12 cellular contexts compared by ENCODE assay signal in the genomic region with DNA sequence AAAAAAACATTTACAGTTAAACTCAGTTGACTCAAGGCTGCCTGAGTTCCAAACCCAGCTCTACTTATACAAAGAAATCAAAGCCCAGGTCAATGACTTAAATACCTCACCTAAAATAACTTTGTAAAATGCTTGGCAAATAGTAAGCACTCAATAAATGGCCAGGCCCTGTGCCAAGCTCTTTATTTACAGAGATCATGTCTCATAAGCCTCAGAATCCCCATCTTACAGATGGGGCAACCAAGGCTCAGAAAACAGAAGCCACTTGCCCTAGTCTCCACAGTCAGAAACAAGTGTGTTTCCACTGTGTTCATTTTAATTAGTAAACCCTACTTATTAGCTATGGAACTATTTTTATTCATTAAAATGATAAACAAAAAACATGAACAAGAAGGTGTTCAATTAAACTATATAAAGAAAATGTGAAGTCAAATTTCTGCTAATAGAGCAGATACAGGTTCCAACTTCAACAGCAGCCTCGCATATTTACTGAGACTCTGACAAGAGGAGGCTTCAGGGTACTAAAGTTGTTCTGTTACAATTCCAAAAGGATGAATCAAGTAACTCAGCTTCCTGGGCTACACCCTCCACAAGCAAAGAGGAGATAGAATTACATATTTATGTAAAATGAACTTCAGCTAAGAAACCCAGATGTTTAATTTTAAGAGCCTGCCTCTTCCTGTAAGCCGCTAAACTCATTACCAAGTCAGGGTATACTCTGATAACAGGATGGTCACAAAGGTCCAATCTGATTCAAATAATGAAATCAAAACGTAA. TPM values are rescaled to one million over a fixed set of nuclear protein-coding genes. Genes with fewer than 3 reads are reported as not detected.
DNase-seq lines count a peak whose midpoint lies in the region; ATAC-seq and TF ChIP-seq lines count a peak whose summit lies in the region.
"Had no signal": no experiment of that assay in that cellular context is flagged by ENCODE, and none has a peak within 500 bp of the region (broad histone marks: within the 10 kb centered on the region; RNA-seq: fewer than 3 reads in every experiment).

No MANE protein-coding gene starts in this region.

- no peak for TF ChIP-seq CTCF in RWPE1 (conservative IDR thresholded peaks at IDR 0.05; ENCODE audit: low read depth)
- no peak for TF ChIP-seq CTCF in fibroblast of pulmonary artery (IDR thresholded peaks at IDR 0.05; ENCODE audit: low read length, missing control alignments)
- TF ChIP-seq CTCF in CD8-positive, alpha-beta T cell (IDR thresholded peaks at IDR 0.05): no peak
- TF ChIP-seq CTCF in nephron progenitor cell (IDR thresholded peaks at IDR 0.05): no peak

- H3K9me3 ChIP-seq in CD8-positive, alpha-beta T cell (ENCODE audit: low read length): no peaks in the 10 kb centered on the region
- H3K9me3 ChIP-seq: neutrophil had no signal

- no peak for ATAC-seq in CD8-positive, alpha-beta T cell
- ATAC-seq in HG03342 (IDR thresholded peaks at IDR 0.05; ENCODE audit: unreplicated experiment): no peak
- ATAC-seq: esophagus mucosa, T-helper 17 cell had no signal

- no peaks in the 10 kb centered on the region for H3K4me1 ChIP-seq in rectal smooth muscle tissue (ENCODE audit: control insufficient read depth, insufficient read depth, low read length)
- no peaks in the 10 kb centered on the region for H3K4me1 ChIP-seq in CD8-positive, alpha-beta T cell (ENCODE audit: insufficient read depth, low read length)

- no peaks in the 10 kb centered on the region for H3K4me1 Mint-ChIP-seq in CD8-positive, alpha-beta T cell (ENCODE audit: low read depth)
- H3K4me1 Mint-ChIP-seq in nephron progenitor cell: peaks cover 9% of the 10 kb centered on the region
- H3K4me1 Mint-ChIP-seq: T-helper 17 cell had no signal

- intact Hi-C loops in CD8-positive, alpha-beta T cell (cut with DNase I, micrococcal nuclease): no loop called here

- CTCF ChIA-PET in RWPE1 (lab: Yijun Ruan, JAX): interaction anchor here (0.8 to 1.0 kb wide), 2 partner anchors 102 to 110 kb away, joined by 3 to 5 read pairs; no protein-coding TSS in a partner anchor
- CTCF ChIA-PET in CD8-positive, alpha-beta T cell (lab: Charles Lee): interaction anchor here (0.5 kb wide), 1 partner anchor 269 kb away, joined by 4 read pairs; no protein-coding TSS in a partner anchor

- H3K4me3 ChIP-seq in fibroblast of pulmonary artery (replicated peaks; ENCODE audit: low read depth, low read length) (peak overlapping the region; percentile 30), rectal smooth muscle tissue (ENCODE audit: low read length) (no peak overlapping the region)
- H3K4me3 ChIP-seq in CD8-positive, alpha-beta T cell (ENCODE audit: low read depth, low read length): no peak overlapping the region

- DNase-seq in ELR (ENCODE audit: low read depth): peak; percentile 91
- peak; percentile 45 for DNase-seq in RWPE1 (ENCODE audit: low spot score)
- DNase-seq in fibroblast of pulmonary artery (ENCODE audit: low read depth): peak; percentile 86
- no peak for DNase-seq in germinal center (ENCODE audit: low spot score)
- DNase-seq in CD8-positive, alpha-beta T cell: no peak
- no peak for DNase-seq in nephron progenitor cell
- DNase-seq: NCI-H2081, T-helper 17 cell had no signal

- no peaks in the 10 kb centered on the region for H3K27me3 Mint-ChIP-seq in CD8-positive, alpha-beta T cell (ENCODE audit: low read depth)
- no peaks in the 10 kb centered on the region for H3K27me3 Mint-ChIP-seq in nephron progenitor cell (ENCODE audit: low read depth, poor library complexity)
- H3K27me3 Mint-ChIP-seq: T-helper 17 cell had no signal

- H3K27ac Mint-ChIP-seq in CD8-positive, alpha-beta T cell: no peak overlapping the region
- H3K27ac Mint-ChIP-seq in nephron progenitor cell: no peak overlapping the region
- H3K27ac Mint-ChIP-seq: T-helper 17 cell had no signal

- H3K4me3 Mint-ChIP-seq in CD8-positive, alpha-beta T cell: no peak overlapping the region
- H3K4me3 Mint-ChIP-seq in nephron progenitor cell: no peak overlapping the region
- H3K4me3 Mint-ChIP-seq: T-helper 17 cell had no signal

- no peaks in the 10 kb centered on the region for H3K27me3 ChIP-seq in rectal smooth muscle tissue (ENCODE audit: control insufficient read depth, insufficient read depth, low read length)
- H3K27me3 ChIP-seq in CD8-positive, alpha-beta T cell (ENCODE audit: insufficient read depth, low read length): no peaks in the 10 kb centered on the region
- H3K27me3 ChIP-seq: neutrophil had no signal

- H3K9me3 Mint-ChIP-seq in CD8-positive, alpha-beta T cell: no peaks in the 10 kb centered on the region
- H3K9me3 Mint-ChIP-seq in nephron progenitor cell: no peaks in the 10 kb centered on the region

- H3K27ac ChIP-seq in RWPE1: peak overlapping the region; percentile 89
- H3K27ac ChIP-seq in rectal smooth muscle tissue (ENCODE audit: low read depth, low read length): peak overlapping the region; percentile 71
- H3K27ac ChIP-seq in CD8-positive, alpha-beta T cell (ENCODE audit: low read depth, low read length): no peak overlapping the region
- H3K27ac ChIP-seq: neutrophil had no signal

- H3K36me3 ChIP-seq in rectal smooth muscle tissue (ENCODE audit: control insufficient read depth, insufficient read depth, low read length): no peaks in the 10 kb centered on the region
- no peaks in the 10 kb centered on the region for H3K36me3 ChIP-seq in CD8-positive, alpha-beta T cell (ENCODE audit: insufficient read depth, low read length)

- no peak overlapping the region for H3K9ac ChIP-seq in rectal smooth muscle tissue (ENCODE audit: low read length)

- POLR2A ChIA-PET in RWPE1 (lab: Yijun Ruan, JAX; ENCODE audit: low non-redundant PET): no interaction called here
- POLR2A ChIA-PET in CD8-positive, alpha-beta T cell (lab: Charles Lee): no interaction called here

- H3K36me3 Mint-ChIP-seq in CD8-positive, alpha-beta T cell: peaks cover 37% of the 10 kb centered on the region
- peaks cover 71% of the 10 kb centered on the region for H3K36me3 Mint-ChIP-seq in nephron progenitor cell (ENCODE audit: low read depth)

RNA-seq across cellular contexts. Expression of gene TTC28, which starts 30.7 kb away (rescaled TPM):
- 1 to 10 TPM; 3.0 to 3.4 TPM for total RNA-seq in CD8-positive, alpha-beta T cell

RNA-seq across cellular contexts. Expression of gene CHEK2, which starts 31.3 kb away (rescaled TPM):
- 1 to 10 TPM; 2.1 to 3.6 TPM for total RNA-seq in CD8-positive, alpha-beta T cell

RNA-seq across cellular contexts. Expression of gene HSCB, which starts 31.5 kb away (rescaled TPM):
- 1 to 10 TPM; 4.8 to 5.9 TPM for total RNA-seq in CD8-positive, alpha-beta T cell

Comparison
In these comparisons a context has a peak if more than half of its experiments do, and no peak if none do; other contexts are left out.
1. DNase-seq: peak in ELR (single experiment), RWPE1 (single experiment) and fibroblast of pulmonary artery (single experiment); none in germinal center (single experiment), CD8-positive, alpha-beta T cell (0 of 7) and nephron progenitor cell (single experiment).